Comparison of ENCODE assay signal across 1 cellular context in genomic region chr13:99301056-99301838, GRCh38.
TF ChIP-seq lines count a peak whose summit lies in the region.

No MANE protein-coding gene starts in this region.

TF ChIP-seq in HepG2, 621 proteins besides CTCF, POLR2A, EP300 and RAD21:
- no peak for TF ChIP-seq PBX3 (CRISPR knock-in tag; IDR thresholded peaks at IDR 0.05; ENCODE audit: borderline replicate concordance)
- TF ChIP-seq EHMT2 (IDR thresholded peaks at IDR 0.05; ENCODE audit: borderline replicate concordance, low read depth, low read length): no peak
- no peak for TF ChIP-seq IKZF4 (CRISPR knock-in tag; IDR thresholded peaks at IDR 0.05; ENCODE audit: borderline replicate concordance, low read depth, not compliant biosample characterization)
- TF ChIP-seq NAIF1 (CRISPR knock-in tag; IDR thresholded peaks at IDR 0.05; ENCODE audit: borderline replicate concordance): no peak
- no peak for TF ChIP-seq MLLT10 (CRISPR knock-in tag; IDR thresholded peaks at IDR 0.05)
- TF ChIP-seq ZNF564 (CRISPR knock-in tag; IDR thresholded peaks at IDR 0.05): no peak
- TF ChIP-seq SNRNP70 (IDR thresholded peaks at IDR 0.05; ENCODE audit: low read depth, low read length): no peak
- no peak for TF ChIP-seq ZNF562 (CRISPR knock-in tag; IDR thresholded peaks at IDR 0.05; ENCODE audit: borderline replicate concordance)
- no peak for TF ChIP-seq ZBTB42 (CRISPR knock-in tag; IDR thresholded peaks at IDR 0.05)
- TF ChIP-seq RFX1 (IDR thresholded peaks at IDR 0.05): no peak
- no peak for TF ChIP-seq ZNF160 (CRISPR knock-in tag; IDR thresholded peaks at IDR 0.05)
- TF ChIP-seq ARID2 (CRISPR knock-in tag; IDR thresholded peaks at IDR 0.05; ENCODE audit: borderline replicate concordance): no peak
- TF ChIP-seq ZNF501 (CRISPR knock-in tag; IDR thresholded peaks at IDR 0.05): no peak
- TF ChIP-seq ZNF629 (CRISPR knock-in tag; conservative IDR thresholded peaks at IDR 0.05): no peak
- TF ChIP-seq GABPB1 (CRISPR knock-in tag; IDR thresholded peaks at IDR 0.05): no peak
- TF ChIP-seq ZNF589 (CRISPR knock-in tag; conservative IDR thresholded peaks at IDR 0.05): no peak
- no peak for TF ChIP-seq ZFP82 (CRISPR knock-in tag; IDR thresholded peaks at IDR 0.05; ENCODE audit: borderline replicate concordance)
- no peak for TF ChIP-seq ZNF775 (CRISPR knock-in tag; IDR thresholded peaks at IDR 0.05; ENCODE audit: borderline replicate concordance)
- TF ChIP-seq ATF5 (CRISPR knock-in tag; IDR thresholded peaks at IDR 0.05; ENCODE audit: low read depth): no peak
- TF ChIP-seq ZSCAN5A (CRISPR knock-in tag; IDR thresholded peaks at IDR 0.05; ENCODE audit: borderline replicate concordance): no peak
TF ChIP-seq in HepG2: peak in this region for 0.
